ENCODE assay signal across 14 cellular contexts in genomic region chr12:12527820-12528296, GRCh38. TPM values are rescaled to one million over a fixed set of nuclear protein-coding genes. Genes with fewer than 3 reads are reported as not detected.
DNase-seq lines count a peak whose midpoint lies in the region; ATAC-seq lines count a peak whose summit lies in the region.
"Had no signal": no experiment of that assay in that cellular context is flagged by ENCODE, and none has a peak within 500 bp of the region (broad histone marks: within the 10 kb centered on the region; RNA-seq: fewer than 3 reads in every experiment).

No MANE protein-coding gene starts in this region.

- H3K36me3 Mint-ChIP-seq in activated CD4-positive, alpha-beta T cell treated with anti-CD3 and anti-CD28 coated beads, Interleukin-2, amount 10 ng/mL, durations not matched to agents 7 days and 5 days (ENCODE audit: low read depth) = peaks cover 21% of the 10 kb centered on the region
- peaks cover 12% of the 10 kb centered on the region for H3K36me3 Mint-ChIP-seq in T-cell

- H3K18ac ChIP-seq in neuronal stem cell (ENCODE audit: low read length) = peak overlapping the region; percentile 48

- peak overlapping the region; percentile 39 for H2BK5ac ChIP-seq in neuronal stem cell (ENCODE audit: low read length)

- peak overlapping the region; percentile 16 for H2BK12ac ChIP-seq in neuronal stem cell (ENCODE audit: low read length)

- no peak overlapping the region for H4K91ac ChIP-seq in neuronal stem cell (ENCODE audit: low read depth, low read length, poor library complexity)

- no CpG with 5 or more reads among the region's 5 CpGs for WGBS in neuronal stem cell (ENCODE audit: extremely low coverage in 2 of 2, insufficient read length in 2 of 2, insufficient replicate concordance in 1 of 2), 2 donors

- POLR2A ChIA-PET in activated CD4-positive, alpha-beta T cell treated with anti-CD3 and anti-CD28 coated beads, Interleukin-2, amount 10 ng/mL, durations not matched to agents 7 days and 5 days (lab: Charles Lee) = no interaction called here
- POLR2A ChIA-PET in T-cell (lab: Charles Lee) = interaction anchor here (0.5 to 1.0 kb wide), 6 partner anchors 26 to 284 kb away, joined by 3 to 7 read pairs (median 3); no protein-coding TSS in a partner anchor

- H2AK5ac ChIP-seq in neuronal stem cell (ENCODE audit: low read depth, low read length) = no peak overlapping the region

- H3K27ac ChIP-seq in effector memory CD4-positive, alpha-beta T cell (ENCODE audit: insufficient read depth, low read length, poor library complexity, severe bottlenecking) = peak overlapping the region; percentile 61
- H3K27ac ChIP-seq in neuronal stem cell (replicated peaks; ENCODE audit: low read length) = no peak overlapping the region
- H3K27ac ChIP-seq: SJSA1 had no signal

- H2BK120ac ChIP-seq in neuronal stem cell (ENCODE audit: low read depth, low read length) = no peak overlapping the region

- H3K4me3 ChIP-seq in effector memory CD4-positive, alpha-beta T cell (ENCODE audit: insufficient read depth, low read depth, low read length, poor library complexity, severe bottlenecking) = no peak overlapping the region
- H3K4me3 ChIP-seq in neuronal stem cell (ENCODE audit: low read length in 2 of 2) = no peak overlapping the region
- H3K4me3 ChIP-seq: SJSA1 had no signal

- H3K14ac ChIP-seq in neuronal stem cell (ENCODE audit: low read length) = no peak overlapping the region

- peak overlapping the region; percentile 65 for H3K23ac ChIP-seq in neuronal stem cell (ENCODE audit: low read depth, low read length, poor library complexity)

- no peak overlapping the region for H2BK15ac ChIP-seq in neuronal stem cell (ENCODE audit: low read length)

- peaks cover 43% of the 10 kb centered on the region for H3K4me1 Mint-ChIP-seq in activated CD4-positive, alpha-beta T cell treated with anti-CD3 and anti-CD28 coated beads, Interleukin-2, amount 10 ng/mL, durations not matched to agents 7 days and 5 days
- H3K4me1 Mint-ChIP-seq in T-cell = peaks cover 42 to 60% (median 60%) of the 10 kb centered on the region in 3 donors

- H4K8ac ChIP-seq in neuronal stem cell (ENCODE audit: low read depth, low read length) = no peak overlapping the region

- CTCF ChIA-PET in activated CD4-positive, alpha-beta T cell treated with anti-CD3 and anti-CD28 coated beads, Interleukin-2, amount 10 ng/mL, durations not matched to agents 7 days and 5 days (lab: Charles Lee) = interaction anchor here (1.0 to 2.8 kb wide), 4 partner anchors 10 to 46 kb away, joined by 3 to 18 read pairs (median 4); no protein-coding TSS in a partner anchor
- CTCF ChIA-PET in T-cell (lab: Charles Lee) = interaction anchor here (0.6 to 1.5 kb wide), 5 partner anchors 19 to 36 kb away, joined by 3 read pairs; no protein-coding TSS in a partner anchor

- H3K27me3 Mint-ChIP-seq in activated CD4-positive, alpha-beta T cell treated with anti-CD3 and anti-CD28 coated beads, Interleukin-2, amount 10 ng/mL, durations not matched to agents 7 days and 5 days = no peaks in the 10 kb centered on the region
- no peaks in the 10 kb centered on the region for H3K27me3 Mint-ChIP-seq in T-cell

- H3K79me1 ChIP-seq in neuronal stem cell (ENCODE audit: low read depth, low read length) = no peaks in the 10 kb centered on the region

- peaks cover 4% of the 10 kb centered on the region for H3K9me3 Mint-ChIP-seq in activated CD4-positive, alpha-beta T cell treated with anti-CD3 and anti-CD28 coated beads, Interleukin-2, amount 10 ng/mL, durations not matched to agents 7 days and 5 days
- H3K9me3 Mint-ChIP-seq in T-cell = no peaks in the 10 kb centered on the region

- H3K9ac ChIP-seq in neuronal stem cell (ENCODE audit: low read depth, low read length, poor library complexity) = no peak overlapping the region

- H3K27ac Mint-ChIP-seq in activated CD4-positive, alpha-beta T cell treated with anti-CD3 and anti-CD28 coated beads, Interleukin-2, amount 10 ng/mL, durations not matched to agents 7 days and 5 days = peak overlapping the region; percentile 92
- peak overlapping the region; percentile 94 to 99 for H3K27ac Mint-ChIP-seq in T-cell

- DNase-seq in activated CD4-positive, alpha-beta T cell treated with anti-CD3 and anti-CD28 coated beads, Interleukin-2, amount 10 ng/mL, durations not matched to agents 7 days and 5 days = peak; percentile 24
- DNase-seq in activated CD4-positive, alpha-beta T cell treated with anti-CD3 and anti-CD28 coated beads for 4 hours = no peak
- DNase-seq in T-cell (peak in 8 of 34 experiments; percentile 5 to 20 (median 10)), neuronal stem cell (ENCODE audit: low spot score) (no peak), Ammon's horn (ENCODE audit: low spot score) (no peak), KBM-7 (no peak), NK-92 (lab: John Stamatoyannopoulos, UW; ENCODE audit: unreplicated experiment) (no peak)
- no peak for DNase-seq in effector memory CD4-positive, alpha-beta T cell
- DNase-seq: effector CD4-positive, alpha-beta T cell; kidney glomerular epithelial cell; NCI-H1417; NCI-H748 treated with DMSO at 0.1 percent for 48 hours; stimulated activated CD4-positive, alpha-beta T cell treated with anti-CD3 and anti-CD28 coated beads, Interleukin-15, amount 100 ng/mL, for 24 hours had no signal

- no peaks in the 10 kb centered on the region for H3K36me3 ChIP-seq in effector memory CD4-positive, alpha-beta T cell (ENCODE audit: control insufficient read depth, insufficient read depth, low read length)
- H3K36me3 ChIP-seq in neuronal stem cell (replicated peaks in 1 of 2; ENCODE audit: control insufficient read depth in 2 of 2, insufficient read depth in 2 of 2, low read length in 2 of 2) = peaks cover 0 to 8% of the 10 kb centered on the region in 2 donors
- H3K36me3 ChIP-seq: SJSA1 had no signal

- H2AFZ ChIP-seq in neuronal stem cell (ENCODE audit: low read length) = no peak overlapping the region

- peak overlapping the region; percentile 8 for H3K4me3 Mint-ChIP-seq in activated CD4-positive, alpha-beta T cell treated with anti-CD3 and anti-CD28 coated beads, Interleukin-2, amount 10 ng/mL, durations not matched to agents 7 days and 5 days
- peak overlapping the region; percentile 16 to 59 (median 53) for H3K4me3 Mint-ChIP-seq in T-cell

- ATAC-seq in T-cell (replicated peaks in 1 of 4) = peak; percentile 62 to 89 (median 76)

- H3K9me3 ChIP-seq in effector memory CD4-positive, alpha-beta T cell (ENCODE audit: control insufficient read depth, low read length) = no peaks in the 10 kb centered on the region
- H3K9me3 ChIP-seq in neuronal stem cell (replicated peaks in 1 of 2; ENCODE audit: control insufficient read depth in 2 of 2, insufficient read depth in 1 of 2, low read depth in 1 of 2, low read length in 2 of 2) = no peaks in the 10 kb centered on the region
- H3K9me3 ChIP-seq: SJSA1 had no signal

- peaks cover 26% of the 10 kb centered on the region for H3K4me1 ChIP-seq in effector memory CD4-positive, alpha-beta T cell (ENCODE audit: control insufficient read depth, insufficient read depth, low read length, poor library complexity, severe bottlenecking)
- H3K4me1 ChIP-seq in neuronal stem cell (ENCODE audit: control insufficient read depth in 2 of 2, insufficient read depth in 1 of 2, low read depth in 1 of 2, low read length in 2 of 2) = peaks cover 7 to 9% of the 10 kb centered on the region in 2 donors
- H3K4me1 ChIP-seq: SJSA1 had no signal

- H3K4ac ChIP-seq in neuronal stem cell (ENCODE audit: low read length) = no peak overlapping the region

- in situ Hi-C loops in KBM-7 (cut with MboI; ENCODE audit: low pct_unique_long_range_greater_than_20kb, low sequenced_read_pairs) = no loop called here

- H3K27me3 ChIP-seq in effector memory CD4-positive, alpha-beta T cell (replicated peaks; ENCODE audit: control insufficient read depth, insufficient read depth, low read length, poor library complexity, severe bottlenecking) = no peaks in the 10 kb centered on the region
- no peaks in the 10 kb centered on the region for H3K27me3 ChIP-seq in neuronal stem cell (ENCODE audit: control insufficient read depth in 3 of 3, insufficient read depth in 3 of 3, low read depth in 1 of 3, low read length in 3 of 3)
- H3K27me3 ChIP-seq: SJSA1 had no signal

- no peak overlapping the region for H3K4me2 ChIP-seq in neuronal stem cell (ENCODE audit: insufficient read depth, low read length, poor library complexity, severe bottlenecking)

RNA-seq across cellular contexts. Expression of gene DUSP16, which starts 34.8 kb away (rescaled TPM):
- 10 to 100 TPM; 33.6 to 35.9 TPM for total RNA-seq in activated CD4-positive, alpha-beta T cell treated with anti-CD3 and anti-CD28 coated beads, Interleukin-2, amount 10 ng/mL, durations not matched to agents 7 days and 5 days
- 10 to 100 TPM; 44.6 to 72.3 (median 61.0) TPM for total RNA-seq in T-cell
- 16.5 TPM for polyA plus RNA-seq in neuronal stem cell (2013, experiment 1 of 2)
- 16.2 TPM for polyA plus RNA-seq in neuronal stem cell (2013, experiment 2 of 2)
